ENCODE assay signal across 8 cellular contexts in genomic region chr17:2055494-2056220, GRCh38. TPM values are rescaled to one million over a fixed set of nuclear protein-coding genes. Genes with fewer than 3 reads are reported as not detected.
DNase-seq lines count a peak whose midpoint lies in the region; ATAC-seq, FAIRE-seq and TF ChIP-seq lines count a peak whose summit lies in the region.

No MANE protein-coding gene starts in this region.

- no peak overlapping the region for H3K27ac ChIP-seq in H1 (ENCODE audit: low read depth, low read length)

- H3K27me3 ChIP-seq in H1 (replicated peaks in 1 of 4; ENCODE audit: control insufficient read depth in 3 of 4, extremely low read depth in 1 of 4, insufficient read depth in 3 of 4, low read length in 3 of 4): peaks cover 75 to 96% (median 91%) of the 10 kb centered on the region in 4 experiments
- H3K27me3 ChIP-seq in neuron (ENCODE audit: insufficient read depth, low read length): no peaks in the 10 kb centered on the region

- peak overlapping the region; percentile 85 for H3K4me3 Mint-ChIP-seq in T-helper 1 cell treated with Interleukin-12 subunit alpha and Interleukin-12 subunit beta and Interleukin-4 antibody, amounts not matched to agents 30 μg/mL and 1 μg/mL, for 36 hours

- H3K9ac ChIP-seq in H1 (replicated peaks in 1 of 4; ENCODE audit: extremely low read depth in 1 of 4, low read depth in 3 of 4, low read length in 3 of 4): no peak overlapping the region

- TF ChIP-seq EP300 in H1 (IDR thresholded peaks at IDR 0.05; ENCODE audit: borderline replicate concordance in 1 of 2, low read depth in 2 of 2, low read length in 2 of 2): no peak

- H3K27me3 Mint-ChIP-seq in T-helper 1 cell treated with Interleukin-12 subunit alpha and Interleukin-12 subunit beta and Interleukin-4 antibody, amounts not matched to agents 30 μg/mL and 1 μg/mL, for 36 hours (ENCODE audit: low read depth): peaks cover 13% of the 10 kb centered on the region

- 9% methylated on average over 18 of the region's 87 CpGs; no CpG with 5 or more reads in 1 of the 2 experiments for WGBS in H1 (ENCODE audit: extremely low coverage in 1 of 2, insufficient coverage in 1 of 2, insufficient read length in 1 of 2, insufficient replicate concordance in 2 of 2, low coverage in 1 of 2, low lambda C conversion rate in 2 of 2, missing lambda C conversion rate in 1 of 2), 2 experiments

- H3K4me1 ChIP-seq in H1 (replicated peaks in 1 of 4; ENCODE audit: control insufficient read depth in 3 of 4, insufficient read depth in 4 of 4, low read length in 3 of 4): peaks cover 0 to 20% (median 11%) of the 10 kb centered on the region in 4 experiments; a peak in 5 of 7 replicates
- peaks cover 14% of the 10 kb centered on the region for H3K4me1 ChIP-seq in neuron (ENCODE audit: insufficient read depth, low read length)

- no peak overlapping the region for H3K14ac ChIP-seq in H1 (ENCODE audit: insufficient read length)

- no peaks in the 10 kb centered on the region for H3K79me1 ChIP-seq in H1 (ENCODE audit: low read depth, low read length)

- H2BK12ac ChIP-seq in H1 (ENCODE audit: low read depth, low read length): no peak overlapping the region

- no peak for FAIRE-seq in H1 (lab: Jason Lieb, UNC)

- H2AK5ac ChIP-seq in H1 (ENCODE audit: low read depth, low read length): no peak overlapping the region

- CTCF ChIA-PET in GM10248 (lab: Yijun Ruan, JAX) (interaction anchor here (0.7 to 8.9 kb wide), 28 partner anchors 9 to 297 kb away, joined by 3 to 205 read pairs (median 8); partner anchors contain the start of genes SMG6, SRR and TSR1), H1 (lab: Charles Lee; ENCODE audit: partially characterized antibody) (interaction anchor here (0.7 to 9.3 kb wide), 23 partner anchors 9 to 239 kb away, joined by 3 to 122 read pairs (median 6); no protein-coding TSS in a partner anchor)

- peak overlapping the region; percentile 57 to 70 for H3K4me2 ChIP-seq in H1 (ENCODE audit: insufficient read depth in 1 of 2, low read depth in 2 of 2, low read length in 2 of 2)

- TF ChIP-seq CTCF in GM10248 (IDR thresholded peaks at IDR 0.05; ENCODE audit: control extremely low read depth, extremely low read depth, low read depth, missing control alignments): no peak
- no peak for TF ChIP-seq CTCF in H1 (IDR thresholded peaks at IDR 0.05; ENCODE audit: control extremely low read depth in 1 of 3, insufficient read depth in 1 of 3, low read depth in 1 of 3, low read length in 3 of 3)

- no peak overlapping the region; the same call in 1 of the 2 replicates for H3K18ac ChIP-seq in H1 (ENCODE audit: extremely low read depth, low read length)

- no peak overlapping the region for H3K4ac ChIP-seq in H1 (replicated peaks; ENCODE audit: insufficient read length, low read depth, low read length)

- no peak overlapping the region for H3K23ac ChIP-seq in H1 (ENCODE audit: insufficient read length)

- H3K36me3 Mint-ChIP-seq in T-helper 1 cell treated with Interleukin-12 subunit alpha and Interleukin-12 subunit beta and Interleukin-4 antibody, amounts not matched to agents 30 μg/mL and 1 μg/mL, for 36 hours (ENCODE audit: low read depth): peaks cover 14% of the 10 kb centered on the region

- H2BK20ac ChIP-seq in H1 (ENCODE audit: low read length): no peak overlapping the region

- TF ChIP-seq POLR2A in H1 (IDR thresholded peaks at IDR 0.05; ENCODE audit: control extremely low read depth in 1 of 2, low read depth in 2 of 2, low read length in 2 of 2): no peak

- H2AFZ ChIP-seq in H1 (ENCODE audit: low read length): no peak overlapping the region
- H2AFZ ChIP-seq in neuron (ENCODE audit: low read depth, low read length): peak overlapping the region; percentile 46

- H2BK15ac ChIP-seq in H1 (ENCODE audit: low read length): no peak overlapping the region

- no peak overlapping the region for H4K91ac ChIP-seq in H1 (replicated peaks; ENCODE audit: insufficient read length, low read length)

- H2BK120ac ChIP-seq in H1 (replicated peaks; ENCODE audit: low read depth, low read length): no peak overlapping the region

- no peak overlapping the region for H3K56ac ChIP-seq in H1 (replicated peaks; ENCODE audit: insufficient read length, low read depth, low read length)

- DNase-seq in GM10248 (ENCODE audit: extremely low spot score) (peak; percentile 70), H1 (ENCODE audit: low read depth in 1 of 2, low spot score in 2 of 2) (no peak), amniotic stem cell (lab: John Stamatoyannopoulos, UW) (no peak), dedifferentiated amniotic fluid mesenchymal stem cell (ENCODE audit: extremely low spot score) (no peak), AML-193 (lab: John Stamatoyannopoulos, UW) (no peak)

- H3K4me1 Mint-ChIP-seq in T-helper 1 cell treated with Interleukin-12 subunit alpha and Interleukin-12 subunit beta and Interleukin-4 antibody, amounts not matched to agents 30 μg/mL and 1 μg/mL, for 36 hours (ENCODE audit: low read depth): peaks cover 27% of the 10 kb centered on the region

- H3K9me3 ChIP-seq in H1 (ENCODE audit: insufficient read depth in 2 of 2, low read depth in 1 of 2, low read length in 1 of 2) (peaks cover 0 to 7% of the 10 kb centered on the region in 2 experiments; a peak in 1 of 4 replicates), neuron (ENCODE audit: low read length) (peaks cover 5% of the 10 kb centered on the region)

- H3K9me3 Mint-ChIP-seq in T-helper 1 cell treated with Interleukin-12 subunit alpha and Interleukin-12 subunit beta and Interleukin-4 antibody, amounts not matched to agents 30 μg/mL and 1 μg/mL, for 36 hours: no peaks in the 10 kb centered on the region

- H4K20me1 ChIP-seq in H1 (replicated peaks in 1 of 2; ENCODE audit: control insufficient read depth in 1 of 2, insufficient read depth in 2 of 2, low read length in 2 of 2): peaks cover 19 to 24% of the 10 kb centered on the region in 2 experiments

- H3K79me2 ChIP-seq in H1 (ENCODE audit: control insufficient read depth in 1 of 2, insufficient read depth in 2 of 2, low read length in 2 of 2): no peaks in the 10 kb centered on the region

- peak overlapping the region; percentile 84 for H3K27ac Mint-ChIP-seq in T-helper 1 cell treated with Interleukin-12 subunit alpha and Interleukin-12 subunit beta and Interleukin-4 antibody, amounts not matched to agents 30 μg/mL and 1 μg/mL, for 36 hours

- H3K23me2 ChIP-seq in H1 (ENCODE audit: low read depth, low read length): peaks cover 6% of the 10 kb centered on the region; the same call in 1 of the 2 replicates

- no peak for TF ChIP-seq RAD21 in H1 (IDR thresholded peaks at IDR 0.05 in 1 of 2, conservative IDR thresholded peaks at IDR 0.05 in 1 of 2; ENCODE audit: low read depth in 2 of 2, low read length in 2 of 2)

- H4K8ac ChIP-seq in H1 (ENCODE audit: extremely low read depth, insufficient read depth, low read length): peak overlapping the region; percentile 43; the same call in 1 of the 2 replicates

- POLR2A ChIA-PET in GM10248 (lab: Yijun Ruan, JAX) (interaction anchor here (0.6 to 1.9 kb wide), 10 partner anchors 9 to 339 kb away, joined by 3 to 10 read pairs (median 4); partner anchors contain the start of gene TSR1), H1 (lab: Charles Lee; ENCODE audit: partially characterized antibody) (interaction anchor here (0.6 to 2.6 kb wide), 6 partner anchors 111 to 293 kb away, joined by 3 to 7 read pairs (median 4); partner anchors contain the start of genes SMG6, SRR and TSR1)

- no peak overlapping the region for H2BK5ac ChIP-seq in H1 (ENCODE audit: low read depth, low read length)

- peak overlapping the region in 3 of 4 experiments; percentile 31 to 58 (median 34); a peak in 4 of 8 replicates for H3K4me3 ChIP-seq in H1 (ENCODE audit: extremely low read depth in 1 of 4, insufficient read depth in 2 of 4, low read depth in 3 of 4, low read length in 4 of 4)
- no peak overlapping the region for H3K4me3 ChIP-seq in neuron (ENCODE audit: low read length)

- H3K36me3 ChIP-seq in H1 (ENCODE audit: control insufficient read depth in 2 of 4, insufficient read depth in 4 of 4, low read length in 3 of 4) (peaks cover 0 to 19% (median 0%) of the 10 kb centered on the region in 4 experiments; a peak in 1 of 8 replicates), neuron (ENCODE audit: insufficient read depth, low read length) (peaks cover 13% of the 10 kb centered on the region)

- H4K5ac ChIP-seq in H1 (ENCODE audit: insufficient read length, low read depth, low read length): no peak overlapping the region

- ATAC-seq in esophagus mucosa: no peak

RNA-seq across cellular contexts. Expression of gene HIC1, which starts 0.8 kb away (rescaled TPM):
- total RNA-seq in H1 (2021; fragmentation: NEBNext Ultra II Directional; extraction: Animal tissue kit (Norgen Biotek cat#: 25700)): 0.09 and 0.19 TPM in 2 replicates
- polyA plus RNA-seq in H1 (2011; rRNA removed): 0.06 and 0.11 TPM in 2 replicates
- 0.09 TPM for polyA plus RNA-seq in H1 (2011; cell fraction: cytosol; rRNA removed)
- polyA plus RNA-seq in H1 (2011; cell fraction: nucleus; rRNA removed): 0.20 TPM
- polyA plus RNA-seq in H1 (2012, experiment 1 of 2): 0.09 to 0.24 TPM (median 0.20 TPM) in 4 replicates
- polyA plus RNA-seq in H1 (2012, experiment 2 of 2): 0.20 TPM
- polyA plus RNA-seq in H1 (2013, experiment 1 of 2): 0.02 TPM
- polyA plus RNA-seq in H1 (2013, experiment 2 of 2): 0.11 TPM
- polyA minus RNA-seq in H1 (2011; rRNA and poly(A)+ RNA removed): 0.22 TPM in 1 of 2 replicates, not detected in the other
- not detected for polyA minus RNA-seq in H1 (2011; cell fraction: cytosol; rRNA and poly(A)+ RNA removed)
- polyA minus RNA-seq in H1 (2011; cell fraction: nucleus; rRNA and poly(A)+ RNA removed): 0.30 TPM
- 2.3 TPM for total RNA-seq in esophagus mucosa

RNA-seq across cellular contexts. Expression of gene OVCA2, which starts 13.8 kb away (rescaled TPM):
- total RNA-seq in H1 (2021; fragmentation: NEBNext Ultra II Directional; extraction: Animal tissue kit (Norgen Biotek cat#: 25700)): 14.9 and 15.3 TPM in 2 replicates
- 34.5 and 37.0 TPM in 2 replicates for polyA plus RNA-seq in H1 (2011; rRNA removed)
- 24.4 TPM for polyA plus RNA-seq in H1 (2011; cell fraction: cytosol; rRNA removed)
- polyA plus RNA-seq in H1 (2011; cell fraction: nucleus; rRNA removed): 22.7 TPM
- polyA plus RNA-seq in H1 (2012, experiment 1 of 2): 17.7 to 21.4 TPM (median 18.6 TPM) in 4 replicates
- 42.5 TPM for polyA plus RNA-seq in H1 (2012, experiment 2 of 2)
- 23.4 TPM for polyA plus RNA-seq in H1 (2013, experiment 1 of 2)
- polyA plus RNA-seq in H1 (2013, experiment 2 of 2): 23.8 TPM
- polyA minus RNA-seq in H1 (2011; rRNA and poly(A)+ RNA removed): 18.9 TPM in 2 replicates
- 7.5 TPM for polyA minus RNA-seq in H1 (2011; cell fraction: cytosol; rRNA and poly(A)+ RNA removed)
- 5.2 TPM for polyA minus RNA-seq in H1 (2011; cell fraction: nucleus; rRNA and poly(A)+ RNA removed)
- 32.3 TPM for total RNA-seq in esophagus mucosa

RNA-seq across cellular contexts. Expression of gene DPH1, which starts 25.7 kb away (rescaled TPM):
- total RNA-seq in H1 (2021; fragmentation: NEBNext Ultra II Directional; extraction: Animal tissue kit (Norgen Biotek cat#: 25700)): 24.9 and 27.1 TPM in 2 replicates
- 30.0 and 48.3 TPM in 2 replicates for polyA plus RNA-seq in H1 (2011; rRNA removed)
- polyA plus RNA-seq in H1 (2011; cell fraction: cytosol; rRNA removed): 26.0 TPM
- 76.8 TPM for polyA plus RNA-seq in H1 (2011; cell fraction: nucleus; rRNA removed)
- polyA plus RNA-seq in H1 (2012, experiment 1 of 2): 14.1 to 21.6 TPM (median 19.7 TPM) in 4 replicates
- 16.4 TPM for polyA plus RNA-seq in H1 (2012, experiment 2 of 2)
- 13.4 TPM for polyA plus RNA-seq in H1 (2013, experiment 1 of 2)
- polyA plus RNA-seq in H1 (2013, experiment 2 of 2): 12.3 TPM
- polyA minus RNA-seq in H1 (2011; rRNA and poly(A)+ RNA removed): 22.8 and 35.7 TPM in 2 replicates
- polyA minus RNA-seq in H1 (2011; cell fraction: cytosol; rRNA and poly(A)+ RNA removed): 15.0 TPM
- 34.4 TPM for polyA minus RNA-seq in H1 (2011; cell fraction: nucleus; rRNA and poly(A)+ RNA removed)
- 29.1 TPM for total RNA-seq in esophagus mucosa

RNA-seq across cellular contexts. Expression of gene RTN4RL1, which starts 30.5 kb away (rescaled TPM):
- 0.11 TPM in 1 of 2 replicates, not detected in the other for total RNA-seq in H1 (2021; fragmentation: NEBNext Ultra II Directional; extraction: Animal tissue kit (Norgen Biotek cat#: 25700))
- 0.09 and 0.11 TPM in 2 replicates for polyA plus RNA-seq in H1 (2011; rRNA removed)
- polyA plus RNA-seq in H1 (2011; cell fraction: cytosol; rRNA removed): 0.10 TPM
- 0.07 TPM for polyA plus RNA-seq in H1 (2011; cell fraction: nucleus; rRNA removed)
- polyA plus RNA-seq in H1 (2012, experiment 1 of 2): 0.11 to 0.17 TPM (median 0.14 TPM) in 3 of 4 replicates, not detected in the other
- 0.12 TPM for polyA plus RNA-seq in H1 (2012, experiment 2 of 2)
- 0.06 TPM for polyA plus RNA-seq in H1 (2013, experiment 1 of 2)
- 0.04 TPM for polyA plus RNA-seq in H1 (2013, experiment 2 of 2)
- 0.03 and 0.05 TPM in 2 replicates for polyA minus RNA-seq in H1 (2011; rRNA and poly(A)+ RNA removed)
- polyA minus RNA-seq in H1 (2011; cell fraction: cytosol; rRNA and poly(A)+ RNA removed): not detected
- not detected for polyA minus RNA-seq in H1 (2011; cell fraction: nucleus; rRNA and poly(A)+ RNA removed)
- total RNA-seq in esophagus mucosa: 1.2 TPM
